Comparison of ENCODE assay signal across 14 cellular contexts in genomic region chr20:37393863-37394542, GRCh38. TPM values are rescaled to one million over a fixed set of nuclear protein-coding genes. Genes with fewer than 3 reads are reported as not detected.
DNase-seq lines count a peak whose midpoint lies in the region; FAIRE-seq lines count a peak whose summit lies in the region.
"Had no signal": no experiment of that assay in that cellular context is flagged by ENCODE, and none has a peak within 500 bp of the region (broad histone marks: within the 10 kb centered on the region; RNA-seq: fewer than 3 reads in every experiment).

No MANE protein-coding gene starts in this region.

- H3K36me3 ChIP-seq in BLaER1 (peaks cover 89% of the 10 kb centered on the region), neuronal stem cell (replicated peaks in 1 of 2; ENCODE audit: control insufficient read depth in 2 of 2, insufficient read depth in 2 of 2, low read length in 2 of 2) (peaks cover 25 to 37% of the 10 kb centered on the region in 2 donors)

- H3K18ac ChIP-seq in neuronal stem cell (ENCODE audit: low read length) = peak overlapping the region; percentile 92

- H3K9me3 ChIP-seq in BLaER1 (no peaks in the 10 kb centered on the region), neuronal stem cell (replicated peaks in 1 of 2; ENCODE audit: control insufficient read depth in 2 of 2, insufficient read depth in 1 of 2, low read depth in 1 of 2, low read length in 2 of 2) (no peaks in the 10 kb centered on the region)
- H3K9me3 ChIP-seq: Peyer's patch had no signal

- peak overlapping the region; percentile 100 for H2AK5ac ChIP-seq in neuronal stem cell (ENCODE audit: low read depth, low read length)

- H3K9ac ChIP-seq in BLaER1 (peak overlapping the region; percentile 45; the same call in 1 of the 2 replicates), neuronal stem cell (ENCODE audit: low read depth, low read length, poor library complexity) (peak overlapping the region; percentile 64)

- no peak overlapping the region for H3K4me3 ChIP-seq in BLaER1
- no peak overlapping the region for H3K4me3 ChIP-seq in neuronal stem cell (ENCODE audit: low read length in 2 of 2)
- H3K4me3 ChIP-seq: Peyer's patch had no signal

- FAIRE-seq in HTR-8/SVneo (lab: Jason Lieb, UNC) = peak; percentile 77

- H2BK12ac ChIP-seq in neuronal stem cell (ENCODE audit: low read length) = peak overlapping the region; percentile 91

- H4K20me1 ChIP-seq in BLaER1 = no peaks in the 10 kb centered on the region

- H3K4me2 ChIP-seq in BLaER1 (peak overlapping the region; percentile 64), neuronal stem cell (ENCODE audit: insufficient read depth, low read length, poor library complexity, severe bottlenecking) (no peak overlapping the region)

- H3K4ac ChIP-seq in neuronal stem cell (ENCODE audit: low read length) = peak overlapping the region; percentile 28

- no CpG with 5 or more reads among the region's 22 CpGs for WGBS in neuronal stem cell (ENCODE audit: extremely low coverage in 2 of 2, insufficient read length in 2 of 2, insufficient replicate concordance in 1 of 2), 2 donors

- H4K91ac ChIP-seq in neuronal stem cell (ENCODE audit: low read depth, low read length, poor library complexity) = peak overlapping the region; percentile 81

- no peaks in the 10 kb centered on the region for H3K27me3 ChIP-seq in BLaER1
- H3K27me3 ChIP-seq in neuronal stem cell (ENCODE audit: control insufficient read depth in 3 of 3, insufficient read depth in 3 of 3, low read depth in 1 of 3, low read length in 3 of 3) = no peaks in the 10 kb centered on the region
- H3K27me3 ChIP-seq: Peyer's patch had no signal

- peak overlapping the region; percentile 82 for H2BK15ac ChIP-seq in neuronal stem cell (ENCODE audit: low read length)

- H2BK120ac ChIP-seq in neuronal stem cell (ENCODE audit: low read depth, low read length) = peak overlapping the region; percentile 100

- H3K4me1 ChIP-seq in BLaER1 = peaks cover 40% of the 10 kb centered on the region
- H3K4me1 ChIP-seq in neuronal stem cell (ENCODE audit: control insufficient read depth in 2 of 2, insufficient read depth in 1 of 2, low read depth in 1 of 2, low read length in 2 of 2) = peaks cover 38 to 49% of the 10 kb centered on the region in 2 donors

- H3K27ac ChIP-seq in BLaER1 (peak overlapping the region; percentile 65), epithelial cell of prostate (peak overlapping the region; percentile 0), neuronal stem cell (replicated peaks; ENCODE audit: low read length) (peak overlapping the region; percentile 96)

- DNase-seq in HTR-8/SVneo (ENCODE audit: insufficient read length, low spot score) (no peak), epithelial cell of prostate (ENCODE audit: low read depth, low spot score) (no peak), neuronal stem cell (ENCODE audit: low spot score) (no peak), C1 segment of cervical spinal cord (lab: John Stamatoyannopoulos, UW) (no peak), DMS114 treated with DMSO at 0.1 percent for 48 hours (lab: John Stamatoyannopoulos, UW; ENCODE audit: unreplicated experiment) (no peak), kidney glomerular epithelial cell (lab: John Stamatoyannopoulos, UW) (no peak)
- DNase-seq: cortex of kidney; erythroblast; midbrain; occipital lobe; Peyer's patch; stimulated activated CD4-positive, alpha-beta T cell treated with anti-CD3 and anti-CD28 coated beads, Interleukin-4, amount 100 ng/mL, for 1 hour; SW 1271 had no signal

- H3K14ac ChIP-seq in neuronal stem cell (ENCODE audit: low read length) = peak overlapping the region; percentile 59

- no peak overlapping the region for H2AFZ ChIP-seq in neuronal stem cell (ENCODE audit: low read length)

- H3K23ac ChIP-seq in neuronal stem cell (ENCODE audit: low read depth, low read length, poor library complexity) = peak overlapping the region; percentile 40

- H3K79me1 ChIP-seq in neuronal stem cell (ENCODE audit: low read depth, low read length) = peaks cover 12% of the 10 kb centered on the region

- peak overlapping the region; percentile 72 for H2BK5ac ChIP-seq in neuronal stem cell (ENCODE audit: low read length)

- H4K8ac ChIP-seq in neuronal stem cell (ENCODE audit: low read depth, low read length) = peak overlapping the region; percentile 55

RNA-seq across cellular contexts. Expression of gene SRC, which starts 48.1 kb away (rescaled TPM):
- 32.2 TPM for polyA plus RNA-seq in neuronal stem cell (2013, experiment 1 of 2)
- polyA plus RNA-seq in neuronal stem cell (2013, experiment 2 of 2) = 33.5 TPM

Comparison
In these comparisons a context has a peak if more than half of its experiments do, and no peak if none do; other contexts are left out.
1. H3K27ac ChIP-seq: peak in every context shown above with its lines; median percentile 96 in neuronal stem cell; 65 in BLaER1; 0 in epithelial cell of prostate.